1 cellular context compared by ENCODE assay signal in the genomic region with DNA sequence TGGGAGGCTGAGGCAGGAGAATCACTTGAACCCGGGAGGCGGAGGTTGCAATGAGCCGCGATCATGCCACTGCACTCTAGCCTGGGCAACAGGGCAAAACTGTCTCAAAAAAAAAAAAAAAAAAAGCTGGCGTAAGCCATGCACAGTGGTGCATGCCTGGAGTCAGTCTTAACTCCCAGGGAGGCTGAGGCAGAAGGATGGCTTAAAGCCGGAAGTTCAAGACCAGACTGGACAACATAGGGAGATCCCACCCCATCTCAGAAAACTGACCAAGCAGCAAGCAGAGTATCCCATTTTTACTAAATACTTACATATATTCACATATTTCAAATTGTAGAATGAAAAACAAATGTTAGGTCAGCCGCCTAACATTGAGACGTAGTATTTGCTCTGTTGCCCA.
TF ChIP-seq lines count a peak whose summit lies in the region.

No MANE protein-coding gene starts in this region.

TF ChIP-seq in K562, 482 proteins besides CTCF, POLR2A, EP300 and RAD21:
- TF ChIP-seq TAF1 (IDR thresholded peaks at IDR 0.05; ENCODE audit: control insufficient read depth, extremely low read depth, insufficient read depth, low read length, severe bottlenecking) (no peak), ZNF121 (CRISPR knock-in tag; conservative IDR thresholded peaks at IDR 0.05) (peak; percentile 76), BMI1 (IDR thresholded peaks at IDR 0.05; ENCODE audit: low read length) (no peak), COPS2 (conservative IDR thresholded peaks at IDR 0.05) (no peak)
